ENCODE assay signal across 9 cellular contexts in genomic region chr1:20507564-20508410, GRCh38. TPM values are rescaled to one million over a fixed set of nuclear protein-coding genes. Genes with fewer than 3 reads are reported as not detected.
DNase-seq lines count a peak whose midpoint lies in the region; ATAC-seq, FAIRE-seq and TF ChIP-seq lines count a peak whose summit lies in the region.
"Had no signal": no experiment of that assay in that cellular context is flagged by ENCODE, and none has a peak within 500 bp of the region (broad histone marks: within the 10 kb centered on the region; RNA-seq: fewer than 3 reads in every experiment).

TSS of gene MUL1 (minus strand) at chr1:20508151. CDS start at chr1:20508024, 127 bp downstream.

- intact Hi-C loops in HepG2 (cut with micrococcal nuclease; ENCODE audit: unreplicated experiment) = no loop called here

- H3K27ac ChIP-seq in BLaER1 (peak within 1 kb of the TSS; percentile 74), HepG2 (ENCODE audit: extremely low read length, insufficient read depth, low read length) (peak within 1 kb of the TSS; percentile 71)

- ATAC-seq in GM19372 (IDR thresholded peaks at IDR 0.05; ENCODE audit: low read depth, unreplicated experiment) (peak; percentile 92), HG03571 (IDR thresholded peaks at IDR 0.05; ENCODE audit: unreplicated experiment) (peak; percentile 83), HepG2 (peak; percentile 95)

- FAIRE-seq in HepG2 (lab: Jason Lieb, UNC) = peak; percentile 88
- FAIRE-seq: colon had no signal

- 4% methylated on average over 23 of the region's 58 CpGs for WGBS in HepG2 (ENCODE audit: low lambda C conversion rate)

- TF ChIP-seq RAD21 in HepG2 (CRISPR knock-in tag; IDR thresholded peaks at IDR 0.05) = peak; percentile 36; the same call in 1 of the 2 replicates

- TSS peak; percentile 83 for BruUV-seq in HepG2 (replicated peaks; lab: Mats Ljungman, UMichigan)

- CTCF ChIA-PET in HepG2 (lab: Yijun Ruan, JAX; ENCODE audit: low intra/inter-chr PET ratio, low total read pairs) = no interaction called here

- H3K4me2 ChIP-seq in BLaER1 (peak within 1 kb of the TSS; percentile 97), HepG2 (ENCODE audit: low read depth, low read length) (peak within 1 kb of the TSS; percentile 87)

- DNase-seq in NCI-H82 (lab: John Stamatoyannopoulos, UW) (peak; percentile 96), dermis blood vessel endothelial cell (peak; percentile 95), HepG2 (ENCODE audit: low spot score) (peak; percentile 89)
- DNase-seq in activated CD4-positive, alpha-beta T cell treated with anti-CD3 and anti-CD28 coated beads, Interleukin-2, amount 50 U/mL, for 48 hours = peak; percentile 97 to 98
- DNase-seq in stimulated activated CD4-positive, alpha-beta T cell treated with anti-CD3 and anti-CD28 coated beads, Interleukin-2, amount 100 ng/mL, for 48 hours = peak; percentile 89 to 97

- H2AFZ ChIP-seq in HepG2 (ENCODE audit: low read length) = peak within 1 kb of the TSS; percentile 68

- POLR2A ChIA-PET in HepG2 (lab: Yijun Ruan, JAX) = interaction anchor here (0.9 to 2.1 kb wide), 9 partner anchors 10 to 126 kb away, joined by 3 to 12 read pairs (median 4); partner anchors contain the start of genes CAMK2N1 and FAM43B

- peak; percentile 73 to 82 for TF ChIP-seq POLR2A in HepG2 (IDR thresholded peaks at IDR 0.05; ENCODE audit: insufficient read depth in 1 of 2, low read depth in 2 of 2, low read length in 2 of 2)

- H3K27me3 ChIP-seq in BLaER1 (no peaks in the 10 kb centered on the region), HepG2 (ENCODE audit: control insufficient read depth in 1 of 2, insufficient read depth in 2 of 2, low read length in 2 of 2) (peaks cover 0 to 10% of the 10 kb centered on the region in 2 experiments; a peak in 3 of 5 replicates)

- H4K20me1 ChIP-seq in BLaER1 (peaks cover 43% of the 10 kb centered on the region; the same call in 1 of the 2 replicates), HepG2 (ENCODE audit: insufficient read depth, low read length) (no peaks in the 10 kb centered on the region)

- peak within 1 kb of the TSS; percentile 97 for H3K4me3 ChIP-seq in BLaER1
- H3K4me3 ChIP-seq in HepG2 (replicated peaks in 1 of 3; ENCODE audit: insufficient read depth in 1 of 3, low read depth in 2 of 3, low read length in 3 of 3) = peak within 1 kb of the TSS; percentile 74 to 96 (median 89)

- H3K9me3 ChIP-seq in BLaER1 (no peaks in the 10 kb centered on the region), HepG2 (ENCODE audit: low read length) (no peaks in the 10 kb centered on the region)

- TF ChIP-seq EP300 in HepG2 (IDR thresholded peaks at IDR 0.05; ENCODE audit: low read depth in 2 of 2, low read length in 2 of 2) (no peak), HepG2 (CRISPR knock-in tag; IDR thresholded peaks at IDR 0.05; ENCODE audit: borderline replicate concordance) (no peak)

- TF ChIP-seq CTCF in HepG2 (CRISPR knock-in tag; IDR thresholded peaks at IDR 0.05) = no peak

- H3K36me3 ChIP-seq in BLaER1 (peaks cover 32% of the 10 kb centered on the region), HepG2 (replicated peaks in 1 of 2; ENCODE audit: control insufficient read depth in 1 of 2, insufficient read depth in 2 of 2, low read length in 2 of 2) (peaks cover 3 to 13% of the 10 kb centered on the region in 2 experiments; a peak in 4 of 5 replicates)

- in situ Hi-C loops in HepG2 (cut with HindIII; ENCODE audit: extremely low pct_ligation_motif_present, low pct_unique_long_range_greater_than_20kb) = no loop called here

- H3K4me1 ChIP-seq in BLaER1 (peaks cover 35% of the 10 kb centered on the region), HepG2 (ENCODE audit: insufficient read depth, low read length) (peaks cover 21% of the 10 kb centered on the region)

- peaks cover 35% of the 10 kb centered on the region for H3K79me2 ChIP-seq in HepG2 (ENCODE audit: insufficient read depth, low read length)

- peak within 1 kb of the TSS; percentile 90 for H3K9ac ChIP-seq in BLaER1
- peak within 1 kb of the TSS; percentile 86 for H3K9ac ChIP-seq in HepG2 (ENCODE audit: insufficient read depth, low read depth, low read length)

TF ChIP-seq in HepG2, 621 proteins besides CTCF, POLR2A, EP300 and RAD21 (continues in another document):
- TF ChIP-seq HOXD1 (CRISPR knock-in tag; IDR thresholded peaks at IDR 0.05) (peak; percentile 62; the same call in 1 of the 2 replicates), BRF2 (CRISPR knock-in tag; IDR thresholded peaks at IDR 0.05) (no peak), ELF3 (CRISPR knock-in tag; IDR thresholded peaks at IDR 0.05) (peak; percentile 56), KDM5B (CRISPR knock-in tag; IDR thresholded peaks at IDR 0.05; ENCODE audit: borderline replicate concordance) (peak; percentile 90; the same call in 1 of the 2 replicates), NFKBIZ (CRISPR knock-in tag; IDR thresholded peaks at IDR 0.05) (0 out of 2 replicates have a peak, but pooled peaks have one; percentile 64)
- TF ChIP-seq, protein P1, sequence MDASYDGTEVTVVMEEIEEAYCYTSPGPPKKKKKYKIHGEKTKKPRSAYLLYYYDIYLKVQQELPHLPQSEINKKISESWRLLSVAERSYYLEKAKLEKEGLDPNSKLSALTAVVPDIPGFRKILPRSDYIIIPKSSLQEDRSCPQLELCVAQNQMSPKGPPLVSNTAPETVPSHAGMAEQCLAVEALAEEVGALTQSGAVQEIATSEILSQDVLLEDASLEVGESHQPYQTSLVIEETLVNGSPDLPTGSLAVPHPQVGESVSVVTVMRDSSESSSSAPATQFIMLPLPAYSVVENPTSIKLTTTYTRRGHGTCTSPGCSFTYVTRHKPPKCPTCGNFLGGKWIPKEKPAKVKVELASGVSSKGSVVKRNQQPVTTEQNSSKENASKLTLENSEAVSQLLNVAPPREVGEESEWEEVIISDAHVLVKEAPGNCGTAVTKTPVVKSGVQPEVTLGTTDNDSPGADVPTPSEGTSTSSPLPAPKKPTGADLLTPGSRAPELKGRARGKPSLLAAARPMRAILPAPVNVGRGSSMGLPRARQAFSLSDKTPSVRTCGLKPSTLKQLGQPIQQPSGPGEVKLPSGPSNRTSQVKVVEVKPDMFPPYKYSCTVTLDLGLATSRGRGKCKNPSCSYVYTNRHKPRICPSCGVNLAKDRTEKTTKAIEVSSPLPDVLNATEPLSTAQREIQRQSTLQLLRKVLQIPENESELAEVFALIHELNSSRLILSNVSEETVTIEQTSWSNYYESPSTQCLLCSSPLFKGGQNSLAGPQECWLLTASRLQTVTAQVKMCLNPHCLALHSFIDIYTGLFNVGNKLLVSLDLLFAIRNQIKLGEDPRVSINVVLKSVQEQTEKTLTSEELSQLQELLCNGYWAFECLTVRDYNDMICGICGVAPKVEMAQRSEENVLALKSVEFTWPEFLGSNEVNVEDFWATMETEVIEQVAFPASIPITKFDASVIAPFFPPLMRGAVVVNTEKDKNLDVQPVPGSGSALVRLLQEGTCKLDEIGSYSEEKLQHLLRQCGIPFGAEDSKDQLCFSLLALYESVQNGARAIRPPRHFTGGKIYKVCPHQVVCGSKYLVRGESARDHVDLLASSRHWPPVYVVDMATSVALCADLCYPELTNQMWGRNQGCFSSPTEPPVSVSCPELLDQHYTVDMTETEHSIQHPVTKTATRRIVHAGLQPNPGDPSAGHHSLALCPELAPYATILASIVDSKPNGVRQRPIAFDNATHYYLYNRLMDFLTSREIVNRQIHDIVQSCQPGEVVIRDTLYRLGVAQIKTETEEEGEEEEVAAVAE (CRISPR knock-in tag; IDR thresholded peaks at IDR 0.05; ENCODE audit: borderline replicate concordance) = no peak; the same call in 1 of the 2 replicates
- TF ChIP-seq, protein P2, sequence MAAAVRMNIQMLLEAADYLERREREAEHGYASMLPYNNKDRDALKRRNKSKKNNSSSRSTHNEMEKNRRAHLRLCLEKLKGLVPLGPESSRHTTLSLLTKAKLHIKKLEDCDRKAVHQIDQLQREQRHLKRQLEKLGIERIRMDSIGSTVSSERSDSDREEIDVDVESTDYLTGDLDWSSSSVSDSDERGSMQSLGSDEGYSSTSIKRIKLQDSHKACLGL (CRISPR knock-in tag; IDR thresholded peaks at IDR 0.05) = peak; percentile 67

RNA-seq across cellular contexts. Expression of gene MUL1, which starts in this region (rescaled TPM):
- 41.0 and 53.6 TPM in 2 replicates for total RNA-seq in dermis blood vessel endothelial cell
- 13.5 and 26.5 TPM in 2 replicates for total RNA-seq in HepG2 (2016; rRNA removed; fragmentation: Illumina TruSeq; extraction: Trizol)
- 3.2 TPM in 2 replicates for total RNA-seq in HepG2 (2016; cell fraction: cytosol; rRNA removed; fragmentation: Illumina TruSeq; extraction: Trizol; ENCODE audit: low read depth)
- total RNA-seq in HepG2 (2016; cell fraction: insoluble cytoplasmic fraction; rRNA removed; fragmentation: Illumina TruSeq; extraction: Trizol) = 14.3 and 26.3 TPM in 2 replicates
- total RNA-seq in HepG2 (2016; cell fraction: membrane; rRNA removed; fragmentation: Illumina TruSeq; extraction: Trizol) = 8.5 and 8.6 TPM in 2 replicates
- total RNA-seq in HepG2 (2016; cell fraction: nucleus; rRNA removed; fragmentation: Illumina TruSeq; extraction: Trizol) = 23.1 and 27.3 TPM in 2 replicates
- polyA plus RNA-seq in HepG2 (2011; rRNA removed) = 21.5 and 27.5 TPM in 2 replicates
- 23.9 and 24.3 TPM in 2 replicates for polyA plus RNA-seq in HepG2 (2011; cell fraction: cytosol; rRNA removed)
- 10.0 and 11.8 TPM in 2 replicates for polyA plus RNA-seq in HepG2 (2011; cell fraction: nucleus; rRNA removed)
- polyA plus RNA-seq in HepG2 (2012) = 14.9 and 20.0 TPM in 2 replicates
- 2.4 and 2.6 TPM in 2 replicates for polyA plus RNA-seq in HepG2 (2016; cell fraction: cytosol; fragmentation: Illumina TruSeq; extraction: Trizol; ENCODE audit: low read depth)
- 11.3 and 11.9 TPM in 2 replicates for polyA plus RNA-seq in HepG2 (2016; cell fraction: insoluble cytoplasmic fraction; fragmentation: Illumina TruSeq; extraction: Trizol; ENCODE audit: low read depth)
- polyA plus RNA-seq in HepG2 (2016; cell fraction: membrane; fragmentation: Illumina TruSeq; extraction: Trizol; ENCODE audit: low read depth) = 4.4 and 5.3 TPM in 2 replicates
- 30.1 and 33.2 TPM in 2 replicates for polyA plus RNA-seq in HepG2 (2016; cell fraction: nucleus; fragmentation: Illumina TruSeq; extraction: Trizol; ENCODE audit: insufficient read depth, low read depth)
- polyA minus RNA-seq in HepG2 (2011; rRNA and poly(A)+ RNA removed; ENCODE audit: low replicate concordance) = 40.2 and 48.7 TPM in 2 replicates
- 14.6 and 15.2 TPM in 2 replicates for polyA minus RNA-seq in HepG2 (2011; cell fraction: cytosol; rRNA and poly(A)+ RNA removed)
- 14.5 TPM in 2 replicates for polyA minus RNA-seq in HepG2 (2011; cell fraction: nucleus; rRNA and poly(A)+ RNA removed)

Comparison
In these comparisons a context has a peak if more than half of its experiments do, and no peak if none do; other contexts are left out.
1. Peak in every context shown above with its lines: DNase-seq, ATAC-seq, H3K4me3 ChIP-seq and H3K27ac ChIP-seq.